Comparison of ENCODE assay signal across 8 cellular contexts in genomic region chr10:6200588-6201510, GRCh38. TPM values are rescaled to one million over a fixed set of nuclear protein-coding genes. Genes with fewer than 3 reads are reported as not detected.
DNase-seq lines count a peak whose midpoint lies in the region; ATAC-seq and TF ChIP-seq lines count a peak whose summit lies in the region.

No MANE protein-coding gene starts in this region.

- TF ChIP-seq CTCF in fibroblast of villous mesenchyme (IDR thresholded peaks at IDR 0.05; ENCODE audit: insufficient read depth, low read depth, low read length) = no peak

- in situ Hi-C loops in KBM-7 (cut with MboI; ENCODE audit: low pct_unique_long_range_greater_than_20kb, low sequenced_read_pairs) = loop anchor here (25.0 kb wide), 1 partner anchor 186 kb away; no protein-coding TSS in a partner anchor

- ATAC-seq in HG03432 (IDR thresholded peaks at IDR 0.05; ENCODE audit: unreplicated experiment) (no peak), GM18909 (IDR thresholded peaks at IDR 0.05; ENCODE audit: poor library complexity, unreplicated experiment) (no peak), HG03139 (IDR thresholded peaks at IDR 0.05; ENCODE audit: unreplicated experiment) (no peak)

- DNase-seq in DMS 273 (lab: John Stamatoyannopoulos, UW; ENCODE audit: unreplicated experiment) (peak; percentile 80), KBM-7 (peak; percentile 60), activated T-cell treated with anti-CD3 and anti-CD28 coated beads for 24 hours (ENCODE audit: low read depth) (peak; percentile 30), fibroblast of villous mesenchyme (ENCODE audit: low read depth) (peak; percentile 37), occipital lobe (lab: John Stamatoyannopoulos, UW) (peak; percentile 38)

- H3K4me3 ChIP-seq in fibroblast of villous mesenchyme (ENCODE audit: low read depth, low read length) = peak overlapping the region; percentile 55

RNA-seq across cellular contexts. Expression of gene PFKFB3, which starts 1.9 kb away (rescaled TPM):
- total RNA-seq in fibroblast of villous mesenchyme (26.1 and 44.9 TPM in 2 replicates), occipital lobe (21.4 TPM)

Comparison
In these comparisons a context has a peak if more than half of its experiments do, and no peak if none do; other contexts are left out.
1. DNase-seq: peak in every context shown above with its lines; median percentile 80 in DMS 273; 60 in KBM-7; 38 in occipital lobe; 37 in fibroblast of villous mesenchyme; 30 in activated T-cell treated with anti-CD3 and anti-CD28 coated beads for 24 hours.